16 cellular contexts compared by ENCODE assay signal in genomic region chr11:75469785-75470405, GRCh38.
"Had no signal": no experiment of that assay in that cellular context is flagged by ENCODE, and none has a peak within 500 bp of the region (broad histone marks: within the 10 kb centered on the region; RNA-seq: fewer than 3 reads in every experiment).

No MANE protein-coding gene starts in this region.

- H3K36me3 ChIP-seq: lower lobe of right lung, upper lobe of right lung had no signal

- H3K4me1 ChIP-seq: parathyroid adenoma had no signal

- ATAC-seq: activated CD8-positive, alpha-beta memory T cell treated with anti-CD3 and anti-CD28 coated beads, Interleukin-2, amount 10 ng/mL, durations not matched to agents 7 days and 5 days; esophagus mucosa; lower lobe of right lung; upper lobe of right lung had no signal

- H3K27me3 ChIP-seq: dorsolateral prefrontal cortex, testis, upper lobe of right lung had no signal

- H3K27me3 Mint-ChIP-seq: activated CD8-positive, alpha-beta memory T cell treated with anti-CD3 and anti-CD28 coated beads, Interleukin-2, amount 10 ng/mL, durations not matched to agents 7 days and 5 days; activated naive CD8-positive, alpha-beta T cell; activated T-cell treated with anti-CD3 and anti-CD28 coated beads, Interleukin-2, amount 50 U/mL, for 24 hours; stimulated activated naive CD8-positive, alpha-beta T cell treated with anti-CD3 and anti-CD28 coated beads, Interleukin-15, Interleukin-2, amounts not matched to agents 100 ng/mL and 50 ng/mL, for 24 hours had no signal

- H3K27ac Mint-ChIP-seq: activated CD8-positive, alpha-beta memory T cell treated with anti-CD3 and anti-CD28 coated beads, Interleukin-2, amount 10 ng/mL, durations not matched to agents 7 days and 5 days; activated naive CD8-positive, alpha-beta T cell; activated T-cell treated with anti-CD3 and anti-CD28 coated beads, Interleukin-2, amount 50 U/mL, for 24 hours; stimulated activated naive CD8-positive, alpha-beta T cell treated with anti-CD3 and anti-CD28 coated beads, Interleukin-15, Interleukin-2, amounts not matched to agents 100 ng/mL and 50 ng/mL, for 24 hours had no signal

- DNase-seq: activated CD8-positive, alpha-beta memory T cell treated with anti-CD3 and anti-CD28 coated beads, Interleukin-2, amount 10 ng/mL, durations not matched to agents 7 days and 5 days; activated effector memory CD4-positive, alpha-beta T cell treated with Interleukin-2 at 50 U/mL for 16 hours; activated T-cell treated with anti-CD3 and anti-CD28 coated beads, Interleukin-2, amount 50 U/mL, for 24 hours; amygdala; dorsolateral prefrontal cortex; hypothalamus; stimulated activated CD4-positive, alpha-beta T cell treated with anti-CD3 and anti-CD28 coated beads, Interleukin-15, amount 100 ng/mL, for 24 hours; stimulated activated CD4-positive, alpha-beta T cell treated with anti-CD3 and anti-CD28 coated beads, Interleukin-4, amount 100 ng/mL, for 24 hours; testis; upper lobe of right lung had no signal

- H3K4me3 Mint-ChIP-seq: activated CD8-positive, alpha-beta memory T cell treated with anti-CD3 and anti-CD28 coated beads, Interleukin-2, amount 10 ng/mL, durations not matched to agents 7 days and 5 days; activated naive CD8-positive, alpha-beta T cell; activated T-cell treated with anti-CD3 and anti-CD28 coated beads, Interleukin-2, amount 50 U/mL, for 24 hours; mesothelial cell of epicardium; stimulated activated naive CD8-positive, alpha-beta T cell treated with anti-CD3 and anti-CD28 coated beads, Interleukin-15, Interleukin-2, amounts not matched to agents 100 ng/mL and 50 ng/mL, for 24 hours had no signal

- H3K9me3 ChIP-seq: lower lobe of right lung, testis, upper lobe of right lung had no signal

- H3K4me3 ChIP-seq: dorsolateral prefrontal cortex, lower lobe of right lung, testis, upper lobe of right lung had no signal

- H3K27ac ChIP-seq: lower lobe of right lung, parathyroid adenoma, testis, upper lobe of right lung had no signal

- H3K36me3 Mint-ChIP-seq: activated CD8-positive, alpha-beta memory T cell treated with anti-CD3 and anti-CD28 coated beads, Interleukin-2, amount 10 ng/mL, durations not matched to agents 7 days and 5 days; mesothelial cell of epicardium had no signal
